In the genomic region with DNA sequence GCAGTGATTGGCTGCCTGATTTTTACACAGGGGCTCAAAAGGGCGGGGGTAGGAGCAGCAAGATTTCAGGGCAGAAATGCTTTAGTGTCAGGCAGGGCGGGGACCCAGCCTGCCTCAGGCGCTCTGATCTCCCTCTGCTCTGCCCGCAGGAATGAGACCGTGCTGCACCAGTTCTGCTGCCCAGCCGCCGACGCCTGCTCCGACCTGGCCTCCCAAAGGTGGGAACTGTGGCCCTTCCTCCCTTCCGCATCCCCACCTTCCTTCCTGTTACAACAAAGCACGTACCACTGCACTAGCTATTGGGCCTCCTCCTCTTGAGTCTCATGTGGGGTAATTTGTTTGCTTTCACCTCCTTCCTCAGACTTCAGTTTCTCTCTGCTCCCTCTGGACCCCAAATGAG, we compare ENCODE assay signal across 1 cellular context.
A peak's percentile ranks its signal among the peaks of the same experiment; 100 is the strongest.
TF ChIP-seq lines count a peak whose summit lies in the region.

No MANE protein-coding gene starts in this region.

TF ChIP-seq in K562, 482 proteins besides CTCF, POLR2A, EP300 and RAD21:
- TF ChIP-seq WHSC1 (IDR thresholded peaks at IDR 0.05; ENCODE audit: low read length): no peak
- TF ChIP-seq NFYB (IDR thresholded peaks at IDR 0.05; ENCODE audit: extremely low read depth, insufficient read length): peak; percentile 3
